Comparison of ENCODE assay signal across 13 cellular contexts in genomic region chr10:28497313-28498126, GRCh38. TPM values are rescaled to one million over a fixed set of nuclear protein-coding genes. Genes with fewer than 3 reads are reported as not detected.
DNase-seq lines count a peak whose midpoint lies in the region; ATAC-seq and TF ChIP-seq lines count a peak whose summit lies in the region.
"Had no signal": no experiment of that assay in that cellular context is flagged by ENCODE, and none has a peak within 500 bp of the region (broad histone marks: within the 10 kb centered on the region; RNA-seq: fewer than 3 reads in every experiment).

No MANE protein-coding gene starts in this region.

- ATAC-seq in stimulated activated naive CD8-positive, alpha-beta T cell treated with anti-CD3 and anti-CD28 coated beads, Interleukin-15, Interleukin-2, amounts not matched to agents 100 U/mL and 50 U/mL, for 24 hours = no peak
- ATAC-seq in body of pancreas (peak; percentile 50), GM21737 (IDR thresholded peaks at IDR 0.05; ENCODE audit: unreplicated experiment) (no peak), HG03457 (IDR thresholded peaks at IDR 0.05; ENCODE audit: unreplicated experiment) (no peak)
- ATAC-seq: GM12878, GM23338 had no signal

- H3K27ac Mint-ChIP-seq in stimulated activated naive CD8-positive, alpha-beta T cell treated with anti-CD3 and anti-CD28 coated beads, Interleukin-15, Interleukin-2, amounts not matched to agents 100 ng/mL and 50 ng/mL, for 24 hours = peak overlapping the region; percentile 47
- H3K27ac Mint-ChIP-seq: B cell; CD4-positive, alpha-beta T cell; GM23338 had no signal

- H3K4me3 Mint-ChIP-seq in stimulated activated naive CD8-positive, alpha-beta T cell treated with anti-CD3 and anti-CD28 coated beads, Interleukin-15, Interleukin-2, amounts not matched to agents 100 ng/mL and 50 ng/mL, for 24 hours = no peak overlapping the region
- H3K4me3 Mint-ChIP-seq: B cell; CD4-positive, alpha-beta T cell; GM23338 had no signal

- no peaks in the 10 kb centered on the region for H3K27me3 ChIP-seq in body of pancreas
- no peaks in the 10 kb centered on the region for H3K27me3 ChIP-seq in parathyroid adenoma (ENCODE audit: control insufficient read depth, insufficient read depth, low read length)
- no peaks in the 10 kb centered on the region for H3K27me3 ChIP-seq in Peyer's patch

- H3K36me3 ChIP-seq in body of pancreas (replicated peaks in 1 of 2; ENCODE audit: insufficient read depth in 1 of 2, low read depth in 2 of 2) = no peaks in the 10 kb centered on the region
- H3K36me3 ChIP-seq in parathyroid adenoma (ENCODE audit: control insufficient read depth, insufficient read depth, low read length) = no peaks in the 10 kb centered on the region
- no peaks in the 10 kb centered on the region for H3K36me3 ChIP-seq in Peyer's patch

- H3K9me3 Mint-ChIP-seq in stimulated activated naive CD8-positive, alpha-beta T cell treated with anti-CD3 and anti-CD28 coated beads, Interleukin-15, Interleukin-2, amounts not matched to agents 100 ng/mL and 50 ng/mL, for 24 hours = no peaks in the 10 kb centered on the region
- H3K9me3 Mint-ChIP-seq: CD4-positive, alpha-beta T cell had no signal

- H3K4me2 ChIP-seq in parathyroid adenoma (ENCODE audit: low read length) = no peak overlapping the region
- H3K4me2 ChIP-seq: GM23338 had no signal

- H3K36me3 Mint-ChIP-seq in stimulated activated naive CD8-positive, alpha-beta T cell treated with anti-CD3 and anti-CD28 coated beads, Interleukin-15, Interleukin-2, amounts not matched to agents 100 ng/mL and 50 ng/mL, for 24 hours (ENCODE audit: low read depth) = no peaks in the 10 kb centered on the region

- H3K27ac ChIP-seq in body of pancreas (peak overlapping the region in 3 of 4 donors; percentile 34 to 77 (median 34)), parathyroid adenoma (peak overlapping the region; percentile 87), Peyer's patch (no peak overlapping the region)

- TF ChIP-seq POLR2A in body of pancreas (IDR thresholded peaks at IDR 0.05) (no peak), Peyer's patch (IDR thresholded peaks at IDR 0.05) (no peak)

- no peak overlapping the region for H3K4me3 ChIP-seq in body of pancreas
- H3K4me3 ChIP-seq in parathyroid adenoma (ENCODE audit: low read depth, low read length) = no peak overlapping the region
- H3K4me3 ChIP-seq in Peyer's patch = no peak overlapping the region
- H3K4me3 ChIP-seq: GM12878, GM23338 had no signal

- no peak for DNase-seq in stimulated activated naive CD8-positive, alpha-beta T cell treated with anti-CD3 and anti-CD28 coated beads, Interleukin-15, Interleukin-2, amounts not matched to agents 100 U/mL and 50 U/mL, for 24 hours
- DNase-seq in body of pancreas = no peak
- no peak for DNase-seq in Peyer's patch
- DNase-seq: CD4-positive, alpha-beta T cell; DMS79; H7 had no signal

- H2AFZ ChIP-seq in parathyroid adenoma = no peak overlapping the region
- H2AFZ ChIP-seq: GM23338 had no signal

- WGBS in body of pancreas, 2 donors = 56 to 62% methylated on average over 2 to 3 of the region's 3 CpGs

- intact Hi-C loops in body of pancreas (cut with DNase I) = no loop called here

- H3K4me1 Mint-ChIP-seq in stimulated activated naive CD8-positive, alpha-beta T cell treated with anti-CD3 and anti-CD28 coated beads, Interleukin-15, Interleukin-2, amounts not matched to agents 100 ng/mL and 50 ng/mL, for 24 hours (ENCODE audit: low read depth) = peaks cover 3% of the 10 kb centered on the region

- H3K27me3 Mint-ChIP-seq in stimulated activated naive CD8-positive, alpha-beta T cell treated with anti-CD3 and anti-CD28 coated beads, Interleukin-15, Interleukin-2, amounts not matched to agents 100 ng/mL and 50 ng/mL, for 24 hours = no peaks in the 10 kb centered on the region

- H3K9me3 ChIP-seq in body of pancreas (no peaks in the 10 kb centered on the region), parathyroid adenoma (ENCODE audit: control insufficient read depth, low read length) (no peaks in the 10 kb centered on the region), Peyer's patch (no peaks in the 10 kb centered on the region)

- no peak overlapping the region for H3K9ac ChIP-seq in parathyroid adenoma

- TF ChIP-seq CTCF in body of pancreas (IDR thresholded peaks at IDR 0.05) (no peak), parathyroid adenoma (IDR thresholded peaks at IDR 0.05) (no peak), Peyer's patch (IDR thresholded peaks at IDR 0.05) (no peak)

- H3K4me1 ChIP-seq in body of pancreas (peaks cover 39% of the 10 kb centered on the region), parathyroid adenoma (peaks cover 18% of the 10 kb centered on the region), Peyer's patch (no peaks in the 10 kb centered on the region)

- no peaks in the 10 kb centered on the region for H3K79me2 ChIP-seq in parathyroid adenoma

RNA-seq across cellular contexts. Expression of gene WAC, which starts 35.4 kb away (rescaled TPM):
- total RNA-seq in body of pancreas (10 to 100 TPM; 43.8 to 58.3 TPM), Peyer's patch (100 to 1,000 TPM in 2 of 4 donors, 10 to 100 TPM in 2; 72.7 to 145 (median 96.4) TPM)

Comparison
In these comparisons a context has a peak if more than half of its experiments do, and no peak if none do; other contexts are left out.
1. H3K27ac ChIP-seq: peak in body of pancreas (3 of 4) and parathyroid adenoma (single experiment); none in Peyer's patch (0 of 4).